Comparison of ENCODE assay signal across 8 cellular contexts in genomic region chr10:7872041-7872442, GRCh38. TPM values are rescaled to one million over a fixed set of nuclear protein-coding genes. Genes with fewer than 3 reads are reported as not detected.
DNase-seq lines count a peak whose midpoint lies in the region; ATAC-seq, FAIRE-seq and TF ChIP-seq lines count a peak whose summit lies in the region.

No MANE protein-coding gene starts in this region.

- H3K27me3 Mint-ChIP-seq in CD14-positive monocyte (ENCODE audit: low read depth in 3 of 3): peaks cover 0 to 2% (median 0%) of the 10 kb centered on the region in 3 donors
- H3K27me3 Mint-ChIP-seq in endothelial cell (ENCODE audit: unreplicated experiment): no peaks in the 10 kb centered on the region
- no peaks in the 10 kb centered on the region for H3K27me3 Mint-ChIP-seq in neural progenitor cell (ENCODE audit: insufficient read depth, low read depth)

- H3K27ac Mint-ChIP-seq in CD14-positive monocyte: no peak overlapping the region
- no peak overlapping the region for H3K27ac Mint-ChIP-seq in endothelial cell (ENCODE audit: unreplicated experiment)
- no peak overlapping the region for H3K27ac Mint-ChIP-seq in neural progenitor cell

- H3K4me3 Mint-ChIP-seq in CD14-positive monocyte (peak overlapping the region; percentile 54 to 82), endothelial cell (ENCODE audit: unreplicated experiment) (no peak overlapping the region), neural progenitor cell (no peak overlapping the region)

- no peaks in the 10 kb centered on the region for H3K79me2 ChIP-seq in neural progenitor cell (ENCODE audit: low read depth)

- H2AFZ ChIP-seq in neural progenitor cell (replicated peaks): no peak overlapping the region

- H3F3A ChIP-seq in neural progenitor cell (ENCODE audit: low read depth): no peaks in the 10 kb centered on the region

- ATAC-seq in GM18498 (IDR thresholded peaks at IDR 0.05; ENCODE audit: unreplicated experiment): no peak

- peaks cover 4% of the 10 kb centered on the region for H3K4me1 ChIP-seq in neural progenitor cell

- FAIRE-seq in GM19239 (lab: Jason Lieb, UNC): peak; percentile 76

- H3K9me3 Mint-ChIP-seq in CD14-positive monocyte: peaks cover 0 to 2% (median 0%) of the 10 kb centered on the region in 7 donors
- no peaks in the 10 kb centered on the region for H3K9me3 Mint-ChIP-seq in endothelial cell (ENCODE audit: unreplicated experiment)
- H3K9me3 Mint-ChIP-seq in neural progenitor cell: no peaks in the 10 kb centered on the region

- intact Hi-C loops in CD14-positive monocyte (cut with micrococcal nuclease): loop anchor here (5.0 kb wide), 3 partner anchors 1335 to 1430 kb away; no protein-coding TSS in a partner anchor

- peaks cover 0 to 4% of the 10 kb centered on the region in 2 donors for H3K36me3 Mint-ChIP-seq in CD14-positive monocyte
- no peaks in the 10 kb centered on the region for H3K36me3 Mint-ChIP-seq in endothelial cell (ENCODE audit: low read depth, unreplicated experiment)
- H3K36me3 Mint-ChIP-seq in neural progenitor cell: no peaks in the 10 kb centered on the region

- H3K4me3 ChIP-seq in neural progenitor cell: no peak overlapping the region

- H3K9ac ChIP-seq in neural progenitor cell: no peak overlapping the region

- H3K4me2 ChIP-seq in neural progenitor cell: peak overlapping the region; percentile 15

- H3K27ac ChIP-seq in neural progenitor cell: no peak overlapping the region

- in situ Hi-C loops in SK-MEL-5 (cut with HindIII; ENCODE audit: low pct_unique_long_range_greater_than_20kb, low sequenced_read_pairs): no loop called here

- DNase-seq in CD14-positive monocyte (ENCODE audit: low spot score) (no peak), GM19239 (ENCODE audit: insufficient read length, low spot score) (no peak), SK-MEL-5 (ENCODE audit: low read depth, low spot score) (peak; percentile 35), endothelial cell (ENCODE audit: low spot score) (no peak), neural progenitor cell (ENCODE audit: low spot score) (peak; percentile 51), foreskin melanocyte (no peak)
- DNase-seq in activated CD4-positive, CD25-positive, alpha-beta regulatory T cell (lab: John Stamatoyannopoulos, UW): no peak

- H3K9me3 ChIP-seq in neural progenitor cell (ENCODE audit: low read depth): no peaks in the 10 kb centered on the region

- H4K20me1 ChIP-seq in neural progenitor cell (ENCODE audit: low read depth): peaks cover 7% of the 10 kb centered on the region

- no peaks in the 10 kb centered on the region for H3K36me3 ChIP-seq in neural progenitor cell

- H3K27me3 ChIP-seq in neural progenitor cell: no peaks in the 10 kb centered on the region

- TF ChIP-seq CTCF in CD14-positive monocyte (IDR thresholded peaks at IDR 0.05) (peak; percentile 86), endothelial cell (IDR thresholded peaks at IDR 0.05; ENCODE audit: unreplicated experiment) (peak; percentile 97), neural progenitor cell (IDR thresholded peaks at IDR 0.05) (peak; percentile 85)

- H3K4me1 Mint-ChIP-seq in CD14-positive monocyte (peaks cover 3% of the 10 kb centered on the region), endothelial cell (ENCODE audit: unreplicated experiment) (no peaks in the 10 kb centered on the region), neural progenitor cell (peaks cover 6% of the 10 kb centered on the region)

RNA-seq across cellular contexts. Expression of gene TAF3, which starts 53.7 kb away (rescaled TPM):
- 1 to 10 TPM; 1.6 to 3.4 TPM for polyA plus RNA-seq in CD14-positive monocyte
- total RNA-seq in SK-MEL-5 (2014; rRNA removed; shearing (Covaris generic)): 0.98 and 1.3 TPM in 2 replicates
- 5.4 and 6.2 TPM in 2 replicates for polyA plus RNA-seq in SK-MEL-5 (2015; cell fraction: cytosol; rRNA removed)
- 1.1 and 1.7 TPM in 2 replicates for polyA plus RNA-seq in SK-MEL-5 (2015; cell fraction: nucleus; rRNA removed)
- total RNA-seq in endothelial cell (ENCODE audit: unreplicated experiment) (12.4 TPM), neural progenitor cell (ENCODE audit: low replicate concordance) (3.4 and 4.6 TPM in 2 replicates)

Comparison
In these comparisons a context has a peak if more than half of its experiments do, and no peak if none do; other contexts are left out.
1. DNase-seq: peak in SK-MEL-5 (single experiment) and neural progenitor cell (single experiment); none in CD14-positive monocyte (single experiment), GM19239 (single experiment), endothelial cell (single experiment), foreskin melanocyte (single experiment) and activated CD4-positive, CD25-positive, alpha-beta regulatory T cell (0 of 4).
2. H3K4me3 Mint-ChIP-seq: peak in CD14-positive monocyte (2 of 2); none in endothelial cell (single experiment) and neural progenitor cell (single experiment).
3. Peak in every context shown above with its lines, with median percentiles within 50 percentile points of each other: CTCF ChIP-seq.